Comparison of ENCODE assay signal across 10 cellular contexts in genomic region chr2:136362676-136363390, GRCh38.
DNase-seq lines count a peak whose midpoint lies in the region; ATAC-seq, FAIRE-seq and TF ChIP-seq lines count a peak whose summit lies in the region.
"Had no signal": no experiment of that assay in that cellular context is flagged by ENCODE, and none has a peak within 500 bp of the region (broad histone marks: within the 10 kb centered on the region; RNA-seq: fewer than 3 reads in every experiment).

No MANE protein-coding gene starts in this region.

- CTCF ChIA-PET in WTC11 (lab: Charles Lee) = no interaction called here

- H3K4me3 Mint-ChIP-seq in activated naive CD8-positive, alpha-beta T cell treated with anti-CD3 and anti-CD28 coated beads for 36 hours = no peak overlapping the region
- H3K4me3 Mint-ChIP-seq in WTC11 = no peak overlapping the region

- TF ChIP-seq CTCF in WTC11 (IDR thresholded peaks at IDR 0.05) = no peak

- no peaks in the 10 kb centered on the region for H3K36me3 ChIP-seq in SJCRH30

- TF ChIP-seq POLR2A in GM12892 (IDR thresholded peaks at IDR 0.05; ENCODE audit: low read depth, low read length) = no peak

- no peaks in the 10 kb centered on the region for H3K4me1 ChIP-seq in SJCRH30

- H3K27me3 Mint-ChIP-seq in activated naive CD8-positive, alpha-beta T cell treated with anti-CD3 and anti-CD28 coated beads for 36 hours = peaks cover 8% of the 10 kb centered on the region
- no peaks in the 10 kb centered on the region for H3K27me3 Mint-ChIP-seq in WTC11 (ENCODE audit: low read depth)

- DNase-seq in GM12892 (ENCODE audit: insufficient read length) (peak; percentile 19), SJCRH30 (no peak), WTC11 (ENCODE audit: low spot score) (no peak), middle frontal gyrus (ENCODE audit: extremely low spot score, low spot score) (no peak), NCI-H1105 treated with DMSO at 0.1 percent for 48 hours (lab: John Stamatoyannopoulos, UW) (no peak)
- DNase-seq in activated naive CD8-positive, alpha-beta T cell treated with anti-CD3 and anti-CD28 coated beads for 36 hours = peak; percentile 44
- DNase-seq: NCI-H1436, trophoblast cell had no signal

- FAIRE-seq in GM12892 (lab: Jason Lieb, UNC) = peak; percentile 87

- no peak overlapping the region for H3K4me3 ChIP-seq in SJCRH30

- ATAC-seq in GM19452 (IDR thresholded peaks at IDR 0.05; ENCODE audit: unreplicated experiment) = peak; percentile 98
- peak; percentile 94 for ATAC-seq in HG03108 (IDR thresholded peaks at IDR 0.05; ENCODE audit: unreplicated experiment)
- ATAC-seq in WTC11 = no peak

- no peaks in the 10 kb centered on the region for H3K27me3 ChIP-seq in SJCRH30

- no peak overlapping the region for H3K27ac Mint-ChIP-seq in activated naive CD8-positive, alpha-beta T cell treated with anti-CD3 and anti-CD28 coated beads for 36 hours
- no peak overlapping the region for H3K27ac Mint-ChIP-seq in WTC11

- H3K9me3 ChIP-seq in SJCRH30 (replicated peaks) = peaks cover 3% of the 10 kb centered on the region; the same call in 1 of the 2 replicates

- no peak overlapping the region for H3K27ac ChIP-seq in SJCRH30

- H3K4me1 Mint-ChIP-seq in activated naive CD8-positive, alpha-beta T cell treated with anti-CD3 and anti-CD28 coated beads for 36 hours = peaks cover 53% of the 10 kb centered on the region
- H3K4me1 Mint-ChIP-seq in WTC11 = 0 out of 2 replicates have a peak, but pooled peaks cover 6% of the 10 kb centered on the region

- peaks cover 7% of the 10 kb centered on the region for H3K36me3 Mint-ChIP-seq in activated naive CD8-positive, alpha-beta T cell treated with anti-CD3 and anti-CD28 coated beads for 36 hours
- no peaks in the 10 kb centered on the region for H3K36me3 Mint-ChIP-seq in WTC11

- POLR2A ChIA-PET in WTC11 (lab: Charles Lee) = no interaction called here

- H3K9me3 Mint-ChIP-seq in activated naive CD8-positive, alpha-beta T cell treated with anti-CD3 and anti-CD28 coated beads for 36 hours = peaks cover 7% of the 10 kb centered on the region
- peaks cover 7% of the 10 kb centered on the region for H3K9me3 Mint-ChIP-seq in WTC11

TF ChIP-seq in WTC11, 78 proteins besides CTCF, POLR2A, EP300 and RAD21:
- TF ChIP-seq TCF7 (CRISPR knock-in tag; IDR thresholded peaks at IDR 0.05; ENCODE audit: low read depth) (no peak), SP1 (CRISPR knock-in tag; conservative IDR thresholded peaks at IDR 0.05) (no peak), ZNF219 (CRISPR knock-in tag; IDR thresholded peaks at IDR 0.05; ENCODE audit: borderline replicate concordance) (no peak), ZNF232 (CRISPR knock-in tag; IDR thresholded peaks at IDR 0.05) (no peak), ZNF281 (CRISPR knock-in tag; IDR thresholded peaks at IDR 0.05) (no peak), STAT6 (CRISPR knock-in tag; conservative IDR thresholded peaks at IDR 0.05; ENCODE audit: low read depth) (no peak), NFE2L1 (CRISPR knock-in tag; IDR thresholded peaks at IDR 0.05) (no peak), IRF2 (CRISPR knock-in tag; IDR thresholded peaks at IDR 0.05; ENCODE audit: borderline replicate concordance, low read depth) (no peak), ZNF317 (CRISPR knock-in tag; IDR thresholded peaks at IDR 0.05; ENCODE audit: borderline replicate concordance, low read depth) (no peak), HMGA2 (CRISPR knock-in tag; IDR thresholded peaks at IDR 0.05) (no peak), ZNF416 (CRISPR knock-in tag; IDR thresholded peaks at IDR 0.05) (no peak), USF1 (CRISPR knock-in tag; IDR thresholded peaks at IDR 0.05) (no peak), PRRX2 (CRISPR knock-in tag; IDR thresholded peaks at IDR 0.05) (no peak), KAT7 (CRISPR knock-in tag; IDR thresholded peaks at IDR 0.05; ENCODE audit: borderline replicate concordance) (no peak), OVOL2 (CRISPR knock-in tag; IDR thresholded peaks at IDR 0.05; ENCODE audit: borderline replicate concordance) (no peak)

Comparison
In these comparisons a context has a peak if more than half of its experiments do, and no peak if none do; other contexts are left out.
1. DNase-seq: peak in GM12892 (single experiment) and activated naive CD8-positive, alpha-beta T cell treated with anti-CD3 and anti-CD28 coated beads for 36 hours (single experiment); none in SJCRH30 (0 of 2), WTC11 (single experiment), middle frontal gyrus (single experiment) and NCI-H1105 treated with DMSO at 0.1 percent for 48 hours (single experiment).